16 cellular contexts compared by ENCODE assay signal in the genomic region with DNA sequence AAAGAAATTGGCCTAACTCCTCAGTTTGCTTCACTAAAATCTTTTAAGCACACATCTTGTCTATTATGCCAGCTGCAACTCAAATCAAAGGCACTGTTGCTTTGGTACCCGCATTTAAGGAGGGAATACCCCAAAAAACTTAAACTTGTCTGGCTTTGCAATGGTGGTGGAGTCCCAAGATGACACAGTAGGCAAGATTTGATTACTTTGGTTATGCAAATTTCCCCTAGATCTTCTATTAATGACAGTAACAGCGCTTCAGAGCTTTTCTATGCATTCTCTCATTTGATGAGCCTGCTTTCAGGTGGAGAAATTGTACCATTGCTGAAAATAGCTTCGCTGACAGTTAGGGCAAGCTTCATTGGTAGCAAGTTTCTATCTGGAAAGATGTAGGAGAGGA.
"Had no signal": no experiment of that assay in that cellular context is flagged by ENCODE, and none has a peak within 500 bp of the region (broad histone marks: within the 10 kb centered on the region; RNA-seq: fewer than 3 reads in every experiment).

No MANE protein-coding gene starts in this region.

- H3K27ac ChIP-seq: epithelial cell of prostate, stomach, transverse colon had no signal

- H3K27me3 Mint-ChIP-seq: naive thymus-derived CD4-positive, alpha-beta T cell had no signal

- H3K4me3 ChIP-seq: gastroesophageal sphincter, stomach, transverse colon had no signal

- H3K4me3 Mint-ChIP-seq: naive thymus-derived CD4-positive, alpha-beta T cell had no signal

- H3K9me3 ChIP-seq: gastroesophageal sphincter, stomach, transverse colon had no signal

- ATAC-seq: naive thymus-derived CD4-positive, alpha-beta T cell had no signal

- DNase-seq: activated CD4-positive, alpha-beta T cell treated with anti-CD3 and anti-CD28 coated beads, Interleukin-2, amount 50 U/mL, for 4 hours; activated CD4-positive, CD25-positive, alpha-beta regulatory T cell treated with anti-CD3 and anti-CD28 coated beads, Interleukin-2, amount 50 U/mL, for 72 hours; activated naive CD4-positive, alpha-beta T cell treated with Interleukin-2 at 50 U/mL for 16 hours; activated T-cell treated with anti-CD3 and anti-CD28 coated beads for 4 hours; aorta; cerebellar nuclear complex; islet precursor cell; mammary epithelial cell; naive thymus-derived CD4-positive, alpha-beta T cell; posterior cingulate gyrus; stomach; T-helper 1 cell; T1000; transverse colon had no signal

- H3K27me3 ChIP-seq: gastroesophageal sphincter, stomach, transverse colon had no signal

- H3K36me3 ChIP-seq: stomach, transverse colon had no signal

- H3K27ac Mint-ChIP-seq: naive thymus-derived CD4-positive, alpha-beta T cell had no signal
